Comparison of ENCODE assay signal across 29 cellular contexts in the genomic region with DNA sequence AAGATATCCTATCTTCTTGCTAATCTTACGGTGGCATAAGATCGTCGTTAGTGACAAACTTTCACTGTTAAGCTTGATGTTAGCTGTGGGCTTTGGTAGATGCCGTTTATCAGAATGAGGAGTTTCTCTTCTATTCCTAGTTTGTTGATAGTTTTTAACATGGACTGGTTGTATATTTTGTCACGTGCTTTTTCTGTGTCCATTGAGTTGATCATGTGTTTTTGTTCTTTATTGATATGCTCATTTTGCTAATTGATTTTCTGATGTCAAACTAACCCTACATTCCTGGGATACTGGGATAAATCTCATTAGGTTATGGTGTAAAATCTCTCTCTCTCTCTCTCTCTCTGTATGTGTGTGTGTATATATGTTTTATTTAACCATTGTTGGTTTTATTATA.
"Had no signal": no experiment of that assay in that cellular context is flagged by ENCODE, and none has a peak within 500 bp of the region (broad histone marks: within the 10 kb centered on the region; RNA-seq: fewer than 3 reads in every experiment).

No MANE protein-coding gene starts in this region.

- H3K36me3 ChIP-seq: stomach, suprapubic skin, thoracic aorta, thyroid gland, tibial artery, tibial nerve, transverse colon, upper lobe of left lung, upper lobe of right lung, uterus, vagina had no signal

- DNase-seq: stimulated activated CD4-positive, alpha-beta T cell treated with anti-CD3 and anti-CD28 coated beads, Interleukin-2, amount 100 ng/mL, for 48 hours; stimulated activated CD4-positive, alpha-beta T cell treated with anti-CD3 and anti-CD28 coated beads, Interleukin-4, amount 100 ng/mL, for 1 hour; stimulated activated CD4-positive, alpha-beta T cell treated with anti-CD3 and anti-CD28 coated beads, Interleukin-4, amount 100 ng/mL, for 24 hours; stimulated activated CD4-positive, alpha-beta T cell treated with anti-CD3 and anti-CD28 coated beads, Interleukin-4, amount 100 ng/mL, for 4 hours; stimulated activated CD8-positive, alpha-beta memory T cell treated with anti-CD3 and anti-CD28 coated beads, Interleukin-4, amount 100 ng/mL, for 48 hours; stimulated activated naive B cell treated with anti-CD40 and anti-IgM and Interleukin-4, amounts not matched to agents 10 μg/mL and 1 μg/mL and 100 μg/mL, for 72 hours; stimulated activated naive CD4-positive, alpha-beta T cell; stimulated activated naive CD4-positive, alpha-beta T cell treated with Interleukin-2 at 50 U/mL for 16 hours; stimulated activated naive CD8-positive, alpha-beta T cell treated with anti-CD3 and anti-CD28 coated beads, Interleukin-15, amount 100 ng/mL, for 72 hours; stimulated activated naive CD8-positive, alpha-beta T cell treated with anti-CD3 and anti-CD28 coated beads, Interleukin-15, Interleukin-2, amounts not matched to agents 100 U/mL and 50 U/mL, for 24 hours; stomach; substantia nigra; testis; thyroid gland; tibial artery; transverse colon; trophoblast cell; upper lobe of left lung; upper lobe of right lung; uterus had no signal

- H3K27ac Mint-ChIP-seq: stimulated activated effector memory CD8-positive, alpha-beta T cell treated with anti-CD3 and anti-CD28 coated beads, Interleukin-12 subunit alpha, Interleukin-12 subunit beta, amount 100 ng/mL, for 72 hours; stimulated activated memory B cell treated with anti-CD40 and anti-IgM and Interleukin-4, amounts not matched to agents 10 μg/mL and 1 μg/mL and 100 μg/mL, for 72 hours; stimulated activated naive B cell treated with anti-CD40 and anti-IgM and Interleukin-4, amounts not matched to agents 10 μg/mL and 1 μg/mL and 100 μg/mL, for 72 hours; stimulated activated naive CD8-positive, alpha-beta T cell treated with anti-CD3 and anti-CD28 coated beads, Interleukin-15, amount 100 ng/mL, for 72 hours; stimulated activated naive CD8-positive, alpha-beta T cell treated with anti-CD3 and anti-CD28 coated beads, Interleukin-15, Interleukin-2, amounts not matched to agents 100 ng/mL and 50 ng/mL, for 24 hours; type B pancreatic cell had no signal

- H3K9me3 ChIP-seq: stomach, testis, thoracic aorta, thyroid gland, tibial artery, tibial nerve, transverse colon, upper lobe of left lung, upper lobe of right lung, uterus, vagina had no signal

- FAIRE-seq: urothelium cell line had no signal

- H3K4me3 ChIP-seq: stomach, suprapubic skin, testis, thoracic aorta, thyroid gland, tibial artery, tibial nerve, transverse colon, upper lobe of left lung, upper lobe of right lung, uterus, vagina had no signal

- H3K27ac ChIP-seq: stomach, suprapubic skin, testis, thoracic aorta, thyroid gland, tibial artery, tibial nerve, transverse colon, upper lobe of left lung, upper lobe of right lung, uterus, vagina had no signal

- H3K4me1 Mint-ChIP-seq: stimulated activated effector memory CD8-positive, alpha-beta T cell treated with anti-CD3 and anti-CD28 coated beads, Interleukin-12 subunit alpha, Interleukin-12 subunit beta, amount 100 ng/mL, for 72 hours; stimulated activated memory B cell treated with anti-CD40 and anti-IgM and Interleukin-4, amounts not matched to agents 10 μg/mL and 1 μg/mL and 100 μg/mL, for 72 hours; stimulated activated naive B cell treated with anti-CD40 and anti-IgM and Interleukin-4, amounts not matched to agents 10 μg/mL and 1 μg/mL and 100 μg/mL, for 72 hours; stimulated activated naive CD8-positive, alpha-beta T cell treated with anti-CD3 and anti-CD28 coated beads, Interleukin-15, amount 100 ng/mL, for 72 hours had no signal

- H3K4me3 Mint-ChIP-seq: stimulated activated effector memory CD8-positive, alpha-beta T cell treated with anti-CD3 and anti-CD28 coated beads, Interleukin-12 subunit alpha, Interleukin-12 subunit beta, amount 100 ng/mL, for 72 hours; stimulated activated memory B cell treated with anti-CD40 and anti-IgM and Interleukin-4, amounts not matched to agents 10 μg/mL and 1 μg/mL and 100 μg/mL, for 72 hours; stimulated activated naive B cell treated with anti-CD40 and anti-IgM and Interleukin-4, amounts not matched to agents 10 μg/mL and 1 μg/mL and 100 μg/mL, for 72 hours; stimulated activated naive CD8-positive, alpha-beta T cell treated with anti-CD3 and anti-CD28 coated beads, Interleukin-15, amount 100 ng/mL, for 72 hours; stimulated activated naive CD8-positive, alpha-beta T cell treated with anti-CD3 and anti-CD28 coated beads, Interleukin-15, Interleukin-2, amounts not matched to agents 100 ng/mL and 50 ng/mL, for 24 hours; type B pancreatic cell had no signal

- H3K27me3 ChIP-seq: stomach, suprapubic skin, testis, thyroid gland, tibial artery, tibial nerve, transverse colon, upper lobe of left lung, upper lobe of right lung, uterus, vagina had no signal

- ATAC-seq: stimulated activated effector memory CD8-positive, alpha-beta T cell treated with anti-CD3 and anti-CD28 coated beads, Interleukin-12 subunit alpha, Interleukin-12 subunit beta, amount 100 ng/mL, for 72 hours; stimulated activated memory B cell treated with anti-CD40 and anti-IgM and Interleukin-4, amounts not matched to agents 10 μg/mL and 1 μg/mL and 100 μg/mL, for 72 hours; stimulated activated naive B cell treated with anti-CD40 and anti-IgM and Interleukin-4, amounts not matched to agents 10 μg/mL and 1 μg/mL and 100 μg/mL, for 72 hours; stimulated activated naive CD8-positive, alpha-beta T cell treated with anti-CD3 and anti-CD28 coated beads, Interleukin-15, amount 100 ng/mL, for 72 hours; stimulated activated naive CD8-positive, alpha-beta T cell treated with anti-CD3 and anti-CD28 coated beads, Interleukin-15, Interleukin-2, amounts not matched to agents 100 U/mL and 50 U/mL, for 24 hours; upper lobe of right lung had no signal

- H3K27me3 Mint-ChIP-seq: stimulated activated memory B cell treated with anti-CD40 and anti-IgM and Interleukin-4, amounts not matched to agents 10 μg/mL and 1 μg/mL and 100 μg/mL, for 72 hours; stimulated activated naive B cell treated with anti-CD40 and anti-IgM and Interleukin-4, amounts not matched to agents 10 μg/mL and 1 μg/mL and 100 μg/mL, for 72 hours; stimulated activated naive CD8-positive, alpha-beta T cell treated with anti-CD3 and anti-CD28 coated beads, Interleukin-15, amount 100 ng/mL, for 72 hours; stimulated activated naive CD8-positive, alpha-beta T cell treated with anti-CD3 and anti-CD28 coated beads, Interleukin-15, Interleukin-2, amounts not matched to agents 100 ng/mL and 50 ng/mL, for 24 hours; type B pancreatic cell had no signal

- H3K9me3 Mint-ChIP-seq: type B pancreatic cell had no signal

- H3K36me3 Mint-ChIP-seq: stimulated activated effector memory CD8-positive, alpha-beta T cell treated with anti-CD3 and anti-CD28 coated beads, Interleukin-12 subunit alpha, Interleukin-12 subunit beta, amount 100 ng/mL, for 72 hours; stimulated activated memory B cell treated with anti-CD40 and anti-IgM and Interleukin-4, amounts not matched to agents 10 μg/mL and 1 μg/mL and 100 μg/mL, for 72 hours; stimulated activated naive B cell treated with anti-CD40 and anti-IgM and Interleukin-4, amounts not matched to agents 10 μg/mL and 1 μg/mL and 100 μg/mL, for 72 hours; type B pancreatic cell had no signal

- H3K4me1 ChIP-seq: stomach, suprapubic skin, testis, thyroid gland, tibial artery, tibial nerve, transverse colon, upper lobe of left lung, upper lobe of right lung, uterus, vagina had no signal
